In genomic region chr1:110319332-110320167, GRCh38 we compare ENCODE assay signal across 18 cellular contexts. TPM values are rescaled to one million over a fixed set of nuclear protein-coding genes. Genes with fewer than 3 reads are reported as not detected.
DNase-seq lines count a peak whose midpoint lies in the region; ATAC-seq and TF ChIP-seq lines count a peak whose summit lies in the region.
"Had no signal": no experiment of that assay in that cellular context is flagged by ENCODE, and none has a peak within 500 bp of the region (broad histone marks: within the 10 kb centered on the region; RNA-seq: fewer than 3 reads in every experiment).

No MANE protein-coding gene starts in this region.

- H3K4me1 Mint-ChIP-seq in natural killer cell treated with Interleukin-12 subunit alpha and Interleukin-12 subunit beta and Interleukin-15 and Interleukin-18, amount 100 ng/mL, for 72 hours (ENCODE audit: low read depth in 2 of 2): peaks cover 2 to 5% of the 10 kb centered on the region in 2 donors
- H3K4me1 Mint-ChIP-seq in natural killer cell (no peaks in the 10 kb centered on the region), nephron progenitor cell (no peaks in the 10 kb centered on the region)
- H3K4me1 Mint-ChIP-seq: activated B cell treated with CpG ODN at 0.5 μM for 24 hours; CD8-positive, alpha-beta memory T cell had no signal

- H3K27me3 ChIP-seq in upper lobe of right lung: no peaks in the 10 kb centered on the region
- H3K27me3 ChIP-seq in brain microvascular endothelial cell (replicated peaks): no peaks in the 10 kb centered on the region
- H3K27me3 ChIP-seq: ovary, sigmoid colon had no signal

- H3K27ac ChIP-seq in upper lobe of right lung (no peak overlapping the region), brain microvascular endothelial cell (no peak overlapping the region)
- H3K27ac ChIP-seq: ovary, sigmoid colon had no signal

- H3K36me3 ChIP-seq in upper lobe of right lung: no peaks in the 10 kb centered on the region
- H3K36me3 ChIP-seq in brain microvascular endothelial cell (replicated peaks): no peaks in the 10 kb centered on the region
- H3K36me3 ChIP-seq: ovary, sigmoid colon had no signal

- no peaks in the 10 kb centered on the region for H3K27me3 Mint-ChIP-seq in natural killer cell treated with Interleukin-12 subunit alpha and Interleukin-12 subunit beta and Interleukin-15 and Interleukin-18, amount 100 ng/mL, for 72 hours
- H3K27me3 Mint-ChIP-seq in natural killer cell (ENCODE audit: low read depth in 2 of 2) (no peaks in the 10 kb centered on the region), nephron progenitor cell (ENCODE audit: low read depth, poor library complexity) (peaks cover 34% of the 10 kb centered on the region)
- H3K27me3 Mint-ChIP-seq: activated B cell treated with CpG ODN at 0.5 μM for 24 hours had no signal

- no peaks in the 10 kb centered on the region for H3K9me3 Mint-ChIP-seq in natural killer cell treated with Interleukin-12 subunit alpha and Interleukin-12 subunit beta and Interleukin-15 and Interleukin-18, amount 100 ng/mL, for 72 hours
- H3K9me3 Mint-ChIP-seq in natural killer cell (no peaks in the 10 kb centered on the region), nephron progenitor cell (no peaks in the 10 kb centered on the region)
- H3K9me3 Mint-ChIP-seq: activated B cell treated with CpG ODN at 0.5 μM for 24 hours; CD8-positive, alpha-beta memory T cell; T-helper 1 cell treated with Interleukin-12 subunit alpha and Interleukin-12 subunit beta and Interleukin-4 antibody, amounts not matched to agents 30 μg/mL and 1 μg/mL, for 36 hours had no signal

- H3K4me3 Mint-ChIP-seq in natural killer cell treated with Interleukin-12 subunit alpha and Interleukin-12 subunit beta and Interleukin-15 and Interleukin-18, amount 100 ng/mL, for 72 hours: peak overlapping the region; percentile 5
- H3K4me3 Mint-ChIP-seq in natural killer cell (no peak overlapping the region), nephron progenitor cell (no peak overlapping the region)
- H3K4me3 Mint-ChIP-seq: activated B cell treated with CpG ODN at 0.5 μM for 24 hours; CD8-positive, alpha-beta memory T cell; T-helper 1 cell treated with Interleukin-12 subunit alpha and Interleukin-12 subunit beta and Interleukin-4 antibody, amounts not matched to agents 30 μg/mL and 1 μg/mL, for 36 hours had no signal

- no peak for DNase-seq in natural killer cell treated with Interleukin-12 subunit alpha and Interleukin-12 subunit beta and Interleukin-15 and Interleukin-18, amount 100 ng/mL, for 72 hours (ENCODE audit: low spot score)
- DNase-seq in natural killer cell: no peak
- peak; percentile 2 for DNase-seq in OCI-M1 (lab: John Stamatoyannopoulos, UW)
- peak; percentile 31 for DNase-seq in fibroblast of mammary gland (ENCODE audit: low read depth)
- no peak for DNase-seq in upper lobe of right lung
- no peak for DNase-seq in nephron progenitor cell
- no peak for DNase-seq in brain microvascular endothelial cell
- DNase-seq in NCI-H345 (lab: John Stamatoyannopoulos, UW): no peak
- DNase-seq: activated B cell treated with CpG ODN at 0.5 μM for 24 hours; activated effector memory CD4-positive, alpha-beta T cell treated with anti-CD3 and anti-CD28 coated beads, Interleukin-2, amount 50 U/mL, for 16 hours; CD8-positive, alpha-beta memory T cell; left ventricle myocardium superior; NCI-H1092; ovary; sigmoid colon; stimulated activated CD4-positive, alpha-beta T cell treated with anti-CD3 and anti-CD28 coated beads, Interleukin-2, amount 100 ng/mL, for 24 hours had no signal

- intact Hi-C loops in natural killer cell (cut with micrococcal nuclease): no loop called here
- intact Hi-C loops in upper lobe of right lung (cut with DNase I): no loop called here

- H3K9me3 ChIP-seq in upper lobe of right lung: no peaks in the 10 kb centered on the region
- H3K9me3 ChIP-seq: ovary, sigmoid colon had no signal

- H3K36me3 Mint-ChIP-seq in natural killer cell treated with Interleukin-12 subunit alpha and Interleukin-12 subunit beta and Interleukin-15 and Interleukin-18, amount 100 ng/mL, for 72 hours: no peaks in the 10 kb centered on the region
- H3K36me3 Mint-ChIP-seq in natural killer cell (no peaks in the 10 kb centered on the region), nephron progenitor cell (ENCODE audit: low read depth) (no peaks in the 10 kb centered on the region)

- peak in 1 of 2 donors; percentile 48 for ATAC-seq in natural killer cell treated with Interleukin-12 subunit alpha and Interleukin-12 subunit beta and Interleukin-15 and Interleukin-18, amount 100 ng/mL, for 72 hours
- ATAC-seq in natural killer cell (no peak), upper lobe of right lung (peak; percentile 42)
- ATAC-seq: left ventricle myocardium superior, Right ventricle myocardium inferior had no signal

- in situ Hi-C loops in brain microvascular endothelial cell (cut with HindIII; ENCODE audit: low pct_ligation_motif_present, low sequenced_read_pairs): loop anchor here (25.0 kb wide), 1 partner anchor 107 kb away; the partner anchor contains the start of gene KCNC4

- H3K4me1 ChIP-seq in upper lobe of right lung: no peaks in the 10 kb centered on the region
- H3K4me1 ChIP-seq: sigmoid colon had no signal

- H3K27ac Mint-ChIP-seq in natural killer cell treated with Interleukin-12 subunit alpha and Interleukin-12 subunit beta and Interleukin-15 and Interleukin-18, amount 100 ng/mL, for 72 hours: peak overlapping the region in 1 of 2 donors; percentile 29
- H3K27ac Mint-ChIP-seq in natural killer cell: no peak overlapping the region
- H3K27ac Mint-ChIP-seq in nephron progenitor cell: no peak overlapping the region
- H3K27ac Mint-ChIP-seq: activated B cell treated with CpG ODN at 0.5 μM for 24 hours; CD8-positive, alpha-beta memory T cell; T-helper 1 cell treated with Interleukin-12 subunit alpha and Interleukin-12 subunit beta and Interleukin-4 antibody, amounts not matched to agents 30 μg/mL and 1 μg/mL, for 36 hours had no signal

- no peak overlapping the region for H3K4me3 ChIP-seq in fibroblast of mammary gland (ENCODE audit: control insufficient read depth, low read depth, low read length)
- H3K4me3 ChIP-seq in upper lobe of right lung: no peak overlapping the region
- H3K4me3 ChIP-seq in brain microvascular endothelial cell (ENCODE audit: low read depth, low read length): no peak overlapping the region
- H3K4me3 ChIP-seq: ovary, sigmoid colon had no signal

- TF ChIP-seq CTCF in natural killer cell (IDR thresholded peaks at IDR 0.05) (no peak), fibroblast of mammary gland (conservative IDR thresholded peaks at IDR 0.05; ENCODE audit: control insufficient read depth, insufficient read depth, low read depth, low read length) (no peak), upper lobe of right lung (IDR thresholded peaks at IDR 0.05) (no peak), nephron progenitor cell (IDR thresholded peaks at IDR 0.05) (no peak), brain microvascular endothelial cell (IDR thresholded peaks at IDR 0.05; ENCODE audit: low read depth, low read length, missing control alignments) (no peak)

RNA-seq across cellular contexts. Expression of gene RBM15, which starts 19.6 kb away (rescaled TPM):
- 10 to 100 TPM; 60.2 to 97.9 TPM for total RNA-seq in natural killer cell treated with Interleukin-12 subunit alpha and Interleukin-12 subunit beta and Interleukin-15 and Interleukin-18, amount 100 ng/mL, for 72 hours
- total RNA-seq in natural killer cell (100 to 1,000 TPM in 1 of 3 donors, 10 to 100 TPM in 2; 81.8 to 109 (median 87.0) TPM), upper lobe of right lung (22.1 TPM)

Comparison
In these comparisons a context has a peak if more than half of its experiments do, and no peak if none do; other contexts are left out.
1. DNase-seq: peak in OCI-M1 (single experiment) and fibroblast of mammary gland (single experiment); none in natural killer cell treated with Interleukin-12 subunit alpha and Interleukin-12 subunit beta and Interleukin-15 and Interleukin-18, amount 100 ng/mL, for 72 hours (single experiment), natural killer cell (single experiment), upper lobe of right lung (single experiment), nephron progenitor cell (single experiment), brain microvascular endothelial cell (single experiment) and NCI-H345 (single experiment).